In genomic region chr3:47772788-47773187, GRCh38 we compare ENCODE assay signal across 16 cellular contexts. TPM values are rescaled to one million over a fixed set of nuclear protein-coding genes. Genes with fewer than 3 reads are reported as not detected.
DNase-seq lines count a peak whose midpoint lies in the region; ATAC-seq and TF ChIP-seq lines count a peak whose summit lies in the region.
"Had no signal": no experiment of that assay in that cellular context is flagged by ENCODE, and none has a peak within 500 bp of the region (broad histone marks: within the 10 kb centered on the region; RNA-seq: fewer than 3 reads in every experiment).

No MANE protein-coding gene starts in this region.

- H2BK12ac ChIP-seq in trophoblast cell (ENCODE audit: low read length): no peak overlapping the region

- H3K4ac ChIP-seq in trophoblast cell (ENCODE audit: low read depth, low read length): peak overlapping the region; percentile 69

- no peak overlapping the region for H2AFZ ChIP-seq in trophoblast cell (ENCODE audit: insufficient read depth, low read length, poor library complexity)

- H2BK5ac ChIP-seq in trophoblast cell (ENCODE audit: low read depth, low read length, poor library complexity): no peak overlapping the region

- H3K9me3 Mint-ChIP-seq in chondrocyte (ENCODE audit: low read depth) (no peaks in the 10 kb centered on the region), type B pancreatic cell (no peaks in the 10 kb centered on the region)
- H3K9me3 Mint-ChIP-seq: CD4-positive, alpha-beta T cell had no signal

- H3K4me2 ChIP-seq in trophoblast cell (ENCODE audit: low read length): no peak overlapping the region
- H3K4me2 ChIP-seq: BLaER1 had no signal

- no peak overlapping the region for H3K14ac ChIP-seq in trophoblast cell (ENCODE audit: low read length)

- H4K12ac ChIP-seq in trophoblast cell (ENCODE audit: low read depth, low read length): no peak overlapping the region

- WGBS in trophoblast cell (ENCODE audit: extremely low coverage, insufficient coverage, insufficient read length): no CpG with 5 or more reads among the region's 8 CpGs

- H3K27me3 ChIP-seq in trophoblast cell (ENCODE audit: insufficient read depth, low read length) (no peaks in the 10 kb centered on the region), MG63 (no peaks in the 10 kb centered on the region)
- H3K27me3 ChIP-seq: BLaER1 had no signal

- no peak overlapping the region for H4K8ac ChIP-seq in trophoblast cell (ENCODE audit: low read depth, low read length)

- H3K9ac ChIP-seq in trophoblast cell (ENCODE audit: low read length): no peak overlapping the region
- H3K9ac ChIP-seq: BLaER1 had no signal

- ATAC-seq in HG03520 (IDR thresholded peaks at IDR 0.05; ENCODE audit: unreplicated experiment): no peak
- ATAC-seq: HepG2 had no signal

- peaks cover 2% of the 10 kb centered on the region for H3K9me3 ChIP-seq in trophoblast cell (ENCODE audit: insufficient read depth, low read depth, low read length)
- no peaks in the 10 kb centered on the region for H3K9me3 ChIP-seq in MG63
- H3K9me3 ChIP-seq: BLaER1 had no signal

- H3K79me2 ChIP-seq in trophoblast cell (ENCODE audit: control insufficient read depth, insufficient read depth, low read length, poor library complexity): peaks cover 22% of the 10 kb centered on the region

- peak; percentile 12 for DNase-seq in activated effector memory CD4-positive, alpha-beta T cell treated with anti-CD3 and anti-CD28 coated beads, Interleukin-2, amount 50 U/mL, for 16 hours
- DNase-seq in activated effector memory CD4-positive, alpha-beta T cell treated with Interleukin-2 at 50 U/mL for 16 hours: no peak
- DNase-seq in chondrocyte (ENCODE audit: low spot score) (peak; percentile 12), trophoblast cell (no peak), type B pancreatic cell (ENCODE audit: extremely low spot score, unreplicated experiment) (no peak), NCI-H1105 (lab: John Stamatoyannopoulos, UW) (no peak), MG63 (no peak)
- DNase-seq: 8988T; AML-193; Calu3; CD4-positive, alpha-beta T cell; DMS 273 treated with DMSO at 0.1 percent for 48 hours; HCEC 1CT had no signal

- H2BK120ac ChIP-seq in trophoblast cell (ENCODE audit: insufficient read depth, low read length, poor library complexity): no peak overlapping the region

- H3K27ac Mint-ChIP-seq in chondrocyte (ENCODE audit: unreplicated experiment) (no peak overlapping the region), type B pancreatic cell (peak overlapping the region; percentile 41)
- H3K27ac Mint-ChIP-seq: CD4-positive, alpha-beta T cell had no signal

- H2AK5ac ChIP-seq in trophoblast cell (ENCODE audit: low read length): no peak overlapping the region

- H3K4me1 Mint-ChIP-seq in chondrocyte (ENCODE audit: low read depth) (peaks cover 16% of the 10 kb centered on the region), type B pancreatic cell (ENCODE audit: unreplicated experiment) (peaks cover 9% of the 10 kb centered on the region)

- H3K4me3 Mint-ChIP-seq in chondrocyte (ENCODE audit: unreplicated experiment) (no peak overlapping the region), type B pancreatic cell (no peak overlapping the region)
- H3K4me3 Mint-ChIP-seq: CD4-positive, alpha-beta T cell had no signal

- no peak overlapping the region for H4K91ac ChIP-seq in trophoblast cell (ENCODE audit: low read depth, low read length)

- H3K36me3 Mint-ChIP-seq in chondrocyte (ENCODE audit: low read depth): peaks cover 8% of the 10 kb centered on the region
- H3K36me3 Mint-ChIP-seq in type B pancreatic cell: peaks cover 16% of the 10 kb centered on the region

- no peak overlapping the region for H3K18ac ChIP-seq in trophoblast cell (ENCODE audit: low read length)

- TF ChIP-seq CTCF in chondrocyte (IDR thresholded peaks at IDR 0.05) (no peak), type B pancreatic cell (conservative IDR thresholded peaks at IDR 0.05) (no peak)

- H3K4me3 ChIP-seq in trophoblast cell (ENCODE audit: low read depth, low read length) (no peak overlapping the region), MG63 (no peak overlapping the region)
- H3K4me3 ChIP-seq: BLaER1 had no signal

- no peak overlapping the region for H3K27ac ChIP-seq in trophoblast cell (ENCODE audit: low read depth, low read length)
- H3K27ac ChIP-seq: BLaER1 had no signal

- no peak overlapping the region for H3K23ac ChIP-seq in trophoblast cell (ENCODE audit: low read length)

- H3K36me3 ChIP-seq in trophoblast cell (ENCODE audit: control insufficient read depth in 1 of 2, insufficient read depth in 2 of 2, low read length in 2 of 2) (peaks cover 27% of the 10 kb centered on the region in 2 experiments), MG63 (peaks cover 11% of the 10 kb centered on the region)

- H3K4me1 ChIP-seq in trophoblast cell (ENCODE audit: control insufficient read depth in 1 of 2, insufficient read depth in 2 of 2, low read length in 2 of 2): no peaks in the 10 kb centered on the region

- H3K79me1 ChIP-seq in trophoblast cell (ENCODE audit: low read length): no peaks in the 10 kb centered on the region

- H3K27me3 Mint-ChIP-seq in chondrocyte (ENCODE audit: low read depth) (no peaks in the 10 kb centered on the region), type B pancreatic cell (no peaks in the 10 kb centered on the region)
- H3K27me3 Mint-ChIP-seq: CD4-positive, alpha-beta T cell had no signal

RNA-seq across cellular contexts. Expression of gene SMARCC1, which starts 8.9 kb away (rescaled TPM):
- total RNA-seq in chondrocyte (81.5 to 86.3 TPM (median 83.5 TPM) in 3 replicates), type B pancreatic cell (ENCODE audit: low replicate concordance) (147 and 200 TPM in 2 replicates)
- polyA plus RNA-seq in trophoblast cell (2013): 65.2 and 66.9 TPM in 2 replicates
- total RNA-seq in MG63 (2014; rRNA removed; shearing (Covaris generic); ENCODE audit: low replicate concordance): 33.4 and 40.8 TPM in 2 replicates

RNA-seq across cellular contexts. Expression of gene DHX30, which starts 30.1 kb away (rescaled TPM):
- 44.8 to 73.7 TPM (median 47.5 TPM) in 3 replicates for total RNA-seq in chondrocyte
- polyA plus RNA-seq in trophoblast cell (2013): 31.1 and 31.4 TPM in 2 replicates
- total RNA-seq in type B pancreatic cell (ENCODE audit: low replicate concordance): 64.2 and 99.5 TPM in 2 replicates
- 32.9 and 60.1 TPM in 2 replicates for total RNA-seq in MG63 (2014; rRNA removed; shearing (Covaris generic); ENCODE audit: low replicate concordance)

Comparison
In these comparisons a context has a peak if more than half of its experiments do, and no peak if none do; other contexts are left out.
1. DNase-seq: peak in activated effector memory CD4-positive, alpha-beta T cell treated with anti-CD3 and anti-CD28 coated beads, Interleukin-2, amount 50 U/mL, for 16 hours (single experiment) and chondrocyte (single experiment); none in activated effector memory CD4-positive, alpha-beta T cell treated with Interleukin-2 at 50 U/mL for 16 hours (single experiment), trophoblast cell (0 of 2), type B pancreatic cell (single experiment), NCI-H1105 (single experiment) and MG63 (single experiment).